In genomic region chr18:72637319-72638113, GRCh38 we compare ENCODE assay signal across 21 cellular contexts.
"Had no signal": no experiment of that assay in that cellular context is flagged by ENCODE, and none has a peak within 500 bp of the region (broad histone marks: within the 10 kb centered on the region; RNA-seq: fewer than 3 reads in every experiment).

No MANE protein-coding gene starts in this region.

- H3K4me3 ChIP-seq: body of pancreas, gastrocnemius medialis, neural progenitor cell, right lobe of liver, thoracic aorta, uterus had no signal

- H3K9ac ChIP-seq: neural progenitor cell had no signal

- H3K9me3 ChIP-seq: body of pancreas, gastrocnemius medialis, right lobe of liver, thoracic aorta, uterus had no signal

- DNase-seq: activated CD4-positive, alpha-beta T cell treated with anti-CD3 and anti-CD28 coated beads for 4 hours; activated CD4-positive, alpha-beta T cell treated with anti-CD3 and anti-CD28 coated beads, Interleukin-2, amount 50 U/mL, for 4 hours; activated naive CD4-positive, alpha-beta T cell; activated T-cell treated with anti-CD3 and anti-CD28 coated beads for 4 hours; activated T-cell treated with anti-CD3 and anti-CD28 coated beads, Interleukin-2, amount 50 U/mL, for 72 hours; aorta; body of pancreas; effector memory CD4-positive, alpha-beta T cell; gastrocnemius medialis; immature natural killer cell; midbrain; naive thymus-derived CD4-positive, alpha-beta T cell; right lobe of liver; stimulated activated CD4-positive, alpha-beta T cell treated with anti-CD3 and anti-CD28 coated beads, Interleukin-2, amount 100 ng/mL, for 48 hours; stimulated activated naive CD8-positive, alpha-beta T cell treated with anti-CD3 and anti-CD28 coated beads, Interleukin-15, Interleukin-2, amounts not matched to agents 100 U/mL and 50 U/mL, for 24 hours; T-helper 1 cell; uterus had no signal

- H3K4me1 ChIP-seq: body of pancreas, gastrocnemius medialis, neural progenitor cell, right lobe of liver, uterus had no signal

- ATAC-seq: activated naive CD4-positive, alpha-beta T cell treated with anti-CD3 and anti-CD28 coated beads, Interleukin-2, amount 50 U/mL, for 72 hours; activated T-cell treated with anti-CD3 and anti-CD28 coated beads, Interleukin-2, amount 50 U/mL, for 72 hours; body of pancreas; gastrocnemius medialis; naive thymus-derived CD4-positive, alpha-beta T cell; right lobe of liver; stimulated activated naive CD8-positive, alpha-beta T cell treated with anti-CD3 and anti-CD28 coated beads, Interleukin-15, Interleukin-2, amounts not matched to agents 100 U/mL and 50 U/mL, for 24 hours had no signal

- H3K27me3 ChIP-seq: body of pancreas, gastrocnemius medialis, neural progenitor cell, right lobe of liver, uterus had no signal

- H3K27ac ChIP-seq: body of pancreas, gastrocnemius medialis, neural progenitor cell, right lobe of liver, thoracic aorta, uterus, VCaP had no signal

- H2AFZ ChIP-seq: neural progenitor cell had no signal

- H3K36me3 ChIP-seq: gastrocnemius medialis, neural progenitor cell, right lobe of liver, thoracic aorta, uterus had no signal

- H3K4me2 ChIP-seq: neural progenitor cell had no signal
